ENCODE assay signal across 9 cellular contexts in the genomic region with DNA sequence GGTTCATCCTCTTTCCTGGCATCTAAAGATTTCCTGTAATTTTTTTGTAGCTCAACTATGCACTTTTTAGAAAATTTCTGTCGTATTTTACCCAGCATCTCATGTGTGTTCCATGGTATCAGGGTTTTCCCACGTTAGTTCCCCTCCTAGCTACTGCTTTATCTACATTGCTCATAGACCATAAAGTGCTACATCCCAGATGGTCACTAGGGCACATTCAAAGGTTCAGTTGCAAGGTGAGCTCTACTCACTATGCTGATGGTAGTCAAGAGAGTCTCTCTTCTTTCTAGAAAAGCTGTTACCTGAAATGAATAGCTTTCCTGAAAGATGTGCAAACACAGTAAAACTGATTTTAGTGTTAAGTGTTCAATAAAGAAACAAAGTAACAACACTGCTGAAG. TPM values are rescaled to one million over a fixed set of nuclear protein-coding genes. Genes with fewer than 3 reads are reported as not detected.
"Had no signal": no experiment of that assay in that cellular context is flagged by ENCODE, and none has a peak within 500 bp of the region (broad histone marks: within the 10 kb centered on the region; RNA-seq: fewer than 3 reads in every experiment).

No MANE protein-coding gene starts in this region.

- H3K9me3 ChIP-seq: HAP-1 had no signal

- DNase-seq: H7, HFFc6, IMR-90, KBM-7 had no signal

- H3K4me3 Mint-ChIP-seq: HFFc6 had no signal

- ATAC-seq: HCT116 had no signal

- H3K36me3 ChIP-seq: HAP-1 had no signal

- H3K9me3 Mint-ChIP-seq: HFFc6 had no signal

- H3K9ac ChIP-seq: KMS-11 had no signal

- H3K4me2 ChIP-seq: KMS-11 had no signal

- H3K4me3 ChIP-seq: HAP-1 had no signal

- H3K27ac ChIP-seq: HL-60, KMS-11 had no signal

- H3K27ac Mint-ChIP-seq: HFFc6 had no signal

RNA-seq across cellular contexts. Expression of gene RELN, which starts 33.5 kb away (rescaled TPM):
- total RNA-seq: H4 had no signal
